8 cellular contexts compared by ENCODE assay signal in the genomic region with DNA sequence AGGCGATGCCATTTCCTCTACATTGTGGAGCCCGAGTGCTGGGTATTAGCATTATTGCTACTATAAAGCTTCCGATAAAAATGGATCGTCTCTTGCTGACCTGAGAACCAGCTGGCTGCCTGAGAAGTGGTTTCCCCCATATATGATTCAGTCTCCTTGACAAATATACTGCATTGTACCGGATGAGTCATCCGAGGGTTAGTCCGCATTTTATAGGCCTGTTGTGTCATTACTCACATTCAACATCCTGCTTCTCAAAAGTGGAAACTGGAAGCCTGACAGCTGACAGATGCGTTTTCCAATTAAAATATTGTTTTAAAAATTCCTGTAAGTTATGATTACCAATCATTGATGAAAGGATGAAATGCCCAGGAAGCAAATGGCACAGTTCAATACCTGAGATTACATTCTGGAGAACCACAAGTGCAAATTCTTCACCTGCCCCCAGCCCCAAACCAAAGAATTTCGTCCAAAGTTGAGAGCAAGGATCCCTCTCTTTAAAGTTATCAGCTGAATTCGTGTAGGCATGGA.
DNase-seq lines count a peak whose midpoint lies in the region; ATAC-seq and TF ChIP-seq lines count a peak whose summit lies in the region.

No MANE protein-coding gene starts in this region.

- no peaks in the 10 kb centered on the region for H3K27me3 ChIP-seq in mucosa of stomach (ENCODE audit: control insufficient read depth, insufficient read depth, low read length)

- no peaks in the 10 kb centered on the region for H3K36me3 ChIP-seq in mucosa of stomach (ENCODE audit: control insufficient read depth, insufficient read depth, low read length)

- H3K27me3 Mint-ChIP-seq in endothelial cell (ENCODE audit: unreplicated experiment): no peaks in the 10 kb centered on the region

- H3K9me3 Mint-ChIP-seq in endothelial cell (ENCODE audit: unreplicated experiment): no peaks in the 10 kb centered on the region

- peak overlapping the region; percentile 50 for H3K9ac ChIP-seq in mucosa of stomach (ENCODE audit: low read length)

- ATAC-seq in HG03108 (IDR thresholded peaks at IDR 0.05; ENCODE audit: unreplicated experiment) (peak; percentile 61), GM21528 (IDR thresholded peaks at IDR 0.05; ENCODE audit: low FRiP score, unreplicated experiment) (no peak)

- peak overlapping the region in 1 of 2 donors; percentile 51 for H3K4me3 ChIP-seq in cardiac fibroblast (replicated peaks in 1 of 2; ENCODE audit: low read depth in 2 of 2, low read length in 2 of 2)
- H3K4me3 ChIP-seq in mucosa of stomach (ENCODE audit: low read length): no peak overlapping the region

- H3K4me1 Mint-ChIP-seq in endothelial cell (ENCODE audit: unreplicated experiment): peaks cover 4% of the 10 kb centered on the region

- H3K27ac Mint-ChIP-seq in endothelial cell (ENCODE audit: unreplicated experiment): no peak overlapping the region

- DNase-seq in A172 (ENCODE audit: low spot score) (peak; percentile 96), GM04503 (ENCODE audit: low read depth) (peak; percentile 87), NOMO-1 (lab: John Stamatoyannopoulos, UW; ENCODE audit: unreplicated experiment in 2 of 2) (peak; percentile 51 to 94), cardiac fibroblast (ENCODE audit: low read depth in 2 of 2) (peak; percentile 90 to 98), endothelial cell (ENCODE audit: low spot score) (no peak)

- H3K4me1 ChIP-seq in mucosa of stomach (ENCODE audit: control insufficient read depth, insufficient read depth, low read length): peaks cover 53% of the 10 kb centered on the region

- no peaks in the 10 kb centered on the region for H3K9me3 ChIP-seq in mucosa of stomach (ENCODE audit: control insufficient read depth, low read length)

- no peak overlapping the region for H3K4me3 Mint-ChIP-seq in endothelial cell (ENCODE audit: unreplicated experiment)

- no peaks in the 10 kb centered on the region for H3K36me3 Mint-ChIP-seq in endothelial cell (ENCODE audit: low read depth, unreplicated experiment)

- TF ChIP-seq CTCF in cardiac fibroblast (IDR thresholded peaks at IDR 0.05; ENCODE audit: low read depth, low read length) (no peak), endothelial cell (IDR thresholded peaks at IDR 0.05; ENCODE audit: unreplicated experiment) (no peak)
